Comparison of ENCODE assay signal across 14 cellular contexts in the genomic region with DNA sequence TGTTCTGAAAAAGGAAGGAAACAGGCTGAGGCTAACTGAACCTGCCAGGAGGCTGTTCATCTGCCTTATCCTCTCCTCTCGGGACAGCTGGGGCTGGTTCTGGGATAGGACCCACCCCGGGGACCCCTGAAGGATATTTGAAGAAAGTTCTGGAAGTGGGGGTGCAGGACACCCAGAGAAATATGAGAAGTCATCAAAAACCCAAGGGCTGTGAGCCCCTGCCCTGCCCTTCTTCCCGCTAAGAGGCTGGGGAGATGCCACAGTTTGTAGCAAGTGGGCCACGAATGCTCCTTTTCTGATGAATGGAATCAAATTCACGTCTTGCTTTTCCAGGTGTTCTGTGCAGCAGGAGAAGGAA. TPM values are rescaled to one million over a fixed set of nuclear protein-coding genes. Genes with fewer than 3 reads are reported as not detected.
DNase-seq lines count a peak whose midpoint lies in the region; ATAC-seq and TF ChIP-seq lines count a peak whose summit lies in the region.
"Had no signal": no experiment of that assay in that cellular context is flagged by ENCODE, and none has a peak within 500 bp of the region (broad histone marks: within the 10 kb centered on the region; RNA-seq: fewer than 3 reads in every experiment).

No MANE protein-coding gene starts in this region.

- intact Hi-C loops in Right ventricle myocardium inferior (cut with DNase I) = no loop called here
- intact Hi-C loops in Right ventricle myocardium superior (cut with DNase I) = no loop called here

- no peaks in the 10 kb centered on the region for H3K9me3 ChIP-seq in osteoblast (ENCODE audit: low read depth, low read length)

- H3K4me3 Mint-ChIP-seq in endothelial cell (ENCODE audit: unreplicated experiment) (peak overlapping the region; percentile 21), osteocyte (ENCODE audit: unreplicated experiment) (no peak overlapping the region)
- H3K4me3 Mint-ChIP-seq: B cell; CD4-positive, alpha-beta T cell; GM23338 had no signal

- ATAC-seq in Right ventricle myocardium inferior (no peak), Right ventricle myocardium superior (ENCODE audit: poor library complexity) (no peak), GM21423 (IDR thresholded peaks at IDR 0.05; ENCODE audit: unreplicated experiment) (no peak)
- ATAC-seq: GM23338 had no signal

- H2AFZ ChIP-seq in osteoblast (ENCODE audit: low read length) = no peak overlapping the region
- H2AFZ ChIP-seq: GM23338 had no signal

- no peaks in the 10 kb centered on the region for H3K27me3 ChIP-seq in osteoblast (ENCODE audit: insufficient read depth, low read length)

- H3K27ac Mint-ChIP-seq in endothelial cell (ENCODE audit: unreplicated experiment) = no peak overlapping the region
- no peak overlapping the region for H3K27ac Mint-ChIP-seq in osteocyte (ENCODE audit: unreplicated experiment)
- H3K27ac Mint-ChIP-seq: B cell; CD4-positive, alpha-beta T cell; GM23338 had no signal

- DNase-seq in Right ventricle myocardium inferior (ENCODE audit: missing footprints) (peak; percentile 21), Right ventricle myocardium superior (no peak), endothelial cell (ENCODE audit: low spot score) (no peak), osteoblast (ENCODE audit: insufficient read length, low spot score, missing footprints) (peak; percentile 13), NCI-H446 (lab: John Stamatoyannopoulos, UW) (no peak), osteocyte (ENCODE audit: extremely low spot score, unreplicated experiment) (no peak)
- DNase-seq: C1 segment of cervical spinal cord; Calu3; CD4-positive, alpha-beta T cell; DMS 273 treated with DMSO at 0.1 percent for 48 hours; H7 had no signal

- H3K36me3 Mint-ChIP-seq in endothelial cell (ENCODE audit: low read depth, unreplicated experiment) = peaks cover 13% of the 10 kb centered on the region
- peaks cover 8% of the 10 kb centered on the region for H3K36me3 Mint-ChIP-seq in osteocyte (ENCODE audit: unreplicated experiment)

- H3K27me3 Mint-ChIP-seq in endothelial cell (ENCODE audit: unreplicated experiment) = peaks cover 10% of the 10 kb centered on the region
- no peaks in the 10 kb centered on the region for H3K27me3 Mint-ChIP-seq in osteocyte (ENCODE audit: unreplicated experiment)
- H3K27me3 Mint-ChIP-seq: B cell; CD4-positive, alpha-beta T cell had no signal

- no peaks in the 10 kb centered on the region for H3K79me2 ChIP-seq in osteoblast (ENCODE audit: insufficient read depth, low read length)

- peaks cover 18% of the 10 kb centered on the region for H3K4me1 Mint-ChIP-seq in endothelial cell (ENCODE audit: unreplicated experiment)
- no peaks in the 10 kb centered on the region for H3K4me1 Mint-ChIP-seq in osteocyte (ENCODE audit: unreplicated experiment)

- no peaks in the 10 kb centered on the region for H4K20me1 ChIP-seq in osteoblast (ENCODE audit: insufficient read depth, low read length)

- H3K9me3 Mint-ChIP-seq in endothelial cell (ENCODE audit: unreplicated experiment) (no peaks in the 10 kb centered on the region), osteocyte (ENCODE audit: unreplicated experiment) (no peaks in the 10 kb centered on the region)
- H3K9me3 Mint-ChIP-seq: CD4-positive, alpha-beta T cell; GM23338 had no signal

- H3K27ac ChIP-seq in osteoblast (ENCODE audit: low read depth, low read length) = no peak overlapping the region

- H3K4me3 ChIP-seq in osteoblast (ENCODE audit: insufficient read depth, low read length) = no peak overlapping the region
- H3K4me3 ChIP-seq: GM23338 had no signal

- no peak overlapping the region for H3K4me2 ChIP-seq in osteoblast (ENCODE audit: insufficient read depth, low read length)
- H3K4me2 ChIP-seq: GM23338 had no signal

- H3K4me1 ChIP-seq in osteoblast (ENCODE audit: insufficient read depth, low read length) = no peaks in the 10 kb centered on the region

- no peak for TF ChIP-seq CTCF in endothelial cell (IDR thresholded peaks at IDR 0.05; ENCODE audit: unreplicated experiment)
- TF ChIP-seq CTCF in osteoblast (IDR thresholded peaks at IDR 0.05; ENCODE audit: extremely low read depth, low read depth, low read length) = no peak
- no peak for TF ChIP-seq CTCF in osteocyte (IDR thresholded peaks at IDR 0.05)

- H3K36me3 ChIP-seq in osteoblast (ENCODE audit: insufficient read depth, low read length) = no peaks in the 10 kb centered on the region

RNA-seq across cellular contexts. Expression of gene TMEM242, which starts 37.9 kb away (rescaled TPM):
- total RNA-seq in Right ventricle myocardium inferior (19.4 TPM), Right ventricle myocardium superior (18.1 TPM), endothelial cell (ENCODE audit: unreplicated experiment) (10.8 TPM), osteoblast (5.6 and 6.2 TPM in 2 replicates), osteocyte (12.3 and 12.7 TPM in 2 replicates)

Comparison
In these comparisons a context has a peak if more than half of its experiments do, and no peak if none do; other contexts are left out.
1. DNase-seq: peak in Right ventricle myocardium inferior (single experiment) and osteoblast (single experiment); none in Right ventricle myocardium superior (single experiment), endothelial cell (single experiment), NCI-H446 (0 of 2) and osteocyte (single experiment).